1 cellular context compared by ENCODE assay signal in genomic region chr9:125660557-125660956, GRCh38.
TF ChIP-seq lines count a peak whose summit lies in the region.

No MANE protein-coding gene starts in this region.

TF ChIP-seq in H1, 55 proteins besides CTCF, POLR2A, EP300 and RAD21:
- TF ChIP-seq HDAC6 (IDR thresholded peaks at IDR 0.05; ENCODE audit: low read depth, low read length): no peak
- TF ChIP-seq TBP (IDR thresholded peaks at IDR 0.05; ENCODE audit: low read depth, low read length): no peak
- TF ChIP-seq BCL11A (IDR thresholded peaks at IDR 0.05; ENCODE audit: low read depth in 2 of 2, low read length in 2 of 2): no peak
- TF ChIP-seq CBX8 (IDR thresholded peaks at IDR 0.05; ENCODE audit: borderline replicate concordance, low read depth, low read length): no peak
- no peak for TF ChIP-seq CTBP2 (IDR thresholded peaks at IDR 0.05; ENCODE audit: borderline replicate concordance, insufficient read depth, insufficient read length, low read length)
- no peak for TF ChIP-seq MAFK (IDR thresholded peaks at IDR 0.05; ENCODE audit: low read depth, low read length)
- TF ChIP-seq POLR2AphosphoS5 (IDR thresholded peaks at IDR 0.05; ENCODE audit: low read depth, low read length): no peak
- no peak for TF ChIP-seq SUZ12 (IDR thresholded peaks at IDR 0.05; ENCODE audit: low read length)
TF ChIP-seq in H1: peak in this region for 0.
